ENCODE assay signal across 8 cellular contexts in the genomic region with DNA sequence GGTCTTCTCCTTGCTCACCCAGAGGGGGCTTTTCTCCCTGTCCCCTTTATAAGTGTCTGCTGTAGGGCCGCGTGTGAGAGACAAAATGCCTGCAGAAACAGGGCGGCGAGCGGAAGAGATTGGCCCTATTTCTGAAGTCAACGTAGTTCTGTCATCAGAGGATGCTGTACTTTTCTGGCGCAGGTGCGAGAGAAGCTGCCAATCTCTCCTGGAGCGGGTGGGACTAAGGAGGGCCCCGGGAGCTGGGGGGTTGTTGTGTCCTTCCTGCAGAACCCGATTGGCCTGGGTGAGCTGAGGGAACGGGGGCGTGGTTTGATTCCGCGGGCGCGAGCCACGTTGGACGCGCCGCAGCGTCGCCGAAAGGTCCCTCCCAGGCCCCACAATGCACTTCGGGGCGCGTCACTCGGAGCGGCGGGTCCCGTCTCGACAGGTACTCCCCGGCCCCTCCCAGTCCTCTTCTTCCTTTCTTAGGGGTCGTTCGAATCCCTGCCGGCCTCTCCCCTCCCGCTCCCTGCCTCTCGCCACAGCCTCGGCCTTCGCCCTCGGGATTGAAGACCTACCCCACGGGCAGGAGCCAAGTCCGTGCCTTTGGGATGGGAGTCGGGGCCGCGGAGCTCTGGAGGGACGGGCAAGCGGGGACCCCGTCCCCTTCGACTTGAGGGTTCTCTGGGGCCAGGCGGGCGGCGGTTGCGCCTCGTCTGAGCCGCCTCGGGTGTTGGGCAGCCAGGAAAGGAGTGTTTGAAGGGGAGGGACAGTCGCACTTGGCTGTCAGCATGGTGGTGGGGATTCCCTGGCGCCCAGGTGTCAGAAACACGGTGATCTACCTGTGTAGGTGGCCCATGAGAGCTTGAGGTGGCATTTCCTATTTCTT. TPM values are rescaled to one million over a fixed set of nuclear protein-coding genes. Genes with fewer than 3 reads are reported as not detected.
DNase-seq lines count a peak whose midpoint lies in the region; ATAC-seq and TF ChIP-seq lines count a peak whose summit lies in the region.

TSS of gene SEC22A (plus strand) at position 387 of the 871 bp plus-strand sequence. CDS start 7,275 bp downstream, outside the sequence.

- peak within 1 kb of the TSS; percentile 88 to 96 for H3K4me3 ChIP-seq in right atrium auricular region
- peak within 1 kb of the TSS; percentile 72 to 100 for H3K4me3 ChIP-seq in uterus

- intact Hi-C loops in uterus (cut with DNase I; ENCODE audit: low total_unique reads), result no loop called here

- H3K36me3 ChIP-seq in right atrium auricular region, result no peaks in the 10 kb centered on the region
- no peaks in the 10 kb centered on the region for H3K36me3 ChIP-seq in uterus

- H3K36me3 Mint-ChIP-seq in T-helper 17 cell (ENCODE audit: low read depth), result no peaks in the 10 kb centered on the region

- H3K9me3 ChIP-seq in T-helper 17 cell (ENCODE audit: control insufficient read depth, low read length, poor library complexity, severe bottlenecking) (no peaks in the 10 kb centered on the region), right atrium auricular region (no peaks in the 10 kb centered on the region), uterus (no peaks in the 10 kb centered on the region)

- peak within 1 kb of the TSS; percentile 96 for H3K27ac Mint-ChIP-seq in T-helper 17 cell

- H3K27me3 ChIP-seq in right atrium auricular region (no peaks in the 10 kb centered on the region), uterus (no peaks in the 10 kb centered on the region)

- TF ChIP-seq CTCF in right atrium auricular region (IDR thresholded peaks at IDR 0.05) (no peak), uterus (IDR thresholded peaks at IDR 0.05) (peak in 1 of 4 experiments; percentile 1)

- ATAC-seq in HG02885 (IDR thresholded peaks at IDR 0.05; ENCODE audit: poor library complexity, unreplicated experiment) (peak; percentile 98), T-helper 17 cell (peak; percentile 96)

- H3K27ac ChIP-seq in right atrium auricular region, result peak within 1 kb of the TSS; percentile 86 to 90
- peak within 1 kb of the TSS; percentile 89 to 91 for H3K27ac ChIP-seq in uterus

- H3K4me1 ChIP-seq in right atrium auricular region (peaks cover 0 to 10% of the 10 kb centered on the region in 2 donors), uterus (peaks cover 0 to 5% of the 10 kb centered on the region in 2 donors)

- H3K4me3 Mint-ChIP-seq in T-helper 17 cell, result peak within 1 kb of the TSS; percentile 86

- TF ChIP-seq POLR2A in GM15510 (IDR thresholded peaks at IDR 0.05; ENCODE audit: borderline replicate concordance, extremely low read depth, insufficient read length) (peak; percentile 88), uterus (IDR thresholded peaks at IDR 0.05) (peak; percentile 66 to 83)

- DNase-seq in NCI-H1694 treated with DMSO at 0.1 percent for 48 hours (lab: John Stamatoyannopoulos, UW), result peak; percentile 95
- peak; percentile 90 to 95 (median 92) for DNase-seq in T-helper 17 cell
- DNase-seq in anterior cingulate cortex (lab: John Stamatoyannopoulos, UW), result peak; percentile 55 to 97 (median 88)
- peak; percentile 94 for DNase-seq in right atrium auricular region (ENCODE audit: low spot score)
- DNase-seq in pulmonary artery endothelial cell (ENCODE audit: low read depth, low spot score), result peak; percentile 67
- DNase-seq in uterus, result peak; percentile 90 to 94

- peaks cover 9% of the 10 kb centered on the region for H3K4me1 Mint-ChIP-seq in T-helper 17 cell

- H3K27me3 Mint-ChIP-seq in T-helper 17 cell, result no peaks in the 10 kb centered on the region

RNA-seq across cellular contexts. Expression of gene SEC22A, which starts in this region (rescaled TPM):
- total RNA-seq in T-helper 17 cell, result 10 to 100 TPM; 17.2 to 19.2 TPM
- 10 to 100 TPM; 13.7 to 24.2 TPM for total RNA-seq in right atrium auricular region
- 40.4 and 40.7 TPM in 2 replicates for total RNA-seq in pulmonary artery endothelial cell
- 100 to 1,000 TPM in 1 of 4 donors, 10 to 100 TPM in 3; 14.9 to 103 (median 35.6) TPM for total RNA-seq in uterus

Comparison
In these comparisons a context has a peak if more than half of its experiments do, and no peak if none do; other contexts are left out.
1. Peak in every context shown above with its lines: DNase-seq, ATAC-seq, H3K4me3 ChIP-seq and H3K27ac ChIP-seq.